8 cellular contexts compared by ENCODE assay signal in genomic region chr19:55063492-55063843, GRCh38. TPM values are rescaled to one million over a fixed set of nuclear protein-coding genes. Genes with fewer than 3 reads are reported as not detected.
A peak's percentile ranks its signal among the peaks of the same experiment; 100 is the strongest.
DNase-seq lines count a peak whose midpoint lies in the region; ATAC-seq and TF ChIP-seq lines count a peak whose summit lies in the region.

No MANE protein-coding gene starts in this region.

- no peak overlapping the region for H3K27ac ChIP-seq in RWPE2 (ENCODE audit: poor library complexity, severe bottlenecking)

- H3K36me3 ChIP-seq in Caco-2 (ENCODE audit: control insufficient read depth, insufficient read depth, low read length) (no peaks in the 10 kb centered on the region; the same call in none of the 2 replicates), RWPE2 (ENCODE audit: low read depth) (peaks cover 16% of the 10 kb centered on the region)

- H3K36me3 Mint-ChIP-seq in Caco-2 (ENCODE audit: insufficient read depth, unreplicated experiment) = peaks cover 44% of the 10 kb centered on the region

- peaks cover 15% of the 10 kb centered on the region for H3K4me1 Mint-ChIP-seq in Caco-2 (ENCODE audit: low read depth, unreplicated experiment)

- no peaks in the 10 kb centered on the region for H3K27me3 Mint-ChIP-seq in Caco-2 (ENCODE audit: insufficient read depth, unreplicated experiment)

- H3K4me3 Mint-ChIP-seq in Caco-2 (ENCODE audit: unreplicated experiment) = peak overlapping the region; percentile 76

- no TSS peak for BruUV-seq in Caco-2 (replicated peaks; lab: Mats Ljungman, UMichigan)

- H3K4me1 ChIP-seq in Caco-2 (0 out of 2 replicates have a peak, but pooled peaks cover 6% of the 10 kb centered on the region), RWPE2 (ENCODE audit: insufficient read depth, poor library complexity, severe bottlenecking) (no peaks in the 10 kb centered on the region)

- no peaks in the 10 kb centered on the region for H3K9me3 ChIP-seq in Caco-2
- no peaks in the 10 kb centered on the region for H3K9me3 ChIP-seq in RWPE2 (ENCODE audit: severe bottlenecking)

- peak overlapping the region; percentile 19; the same call in 1 of the 2 replicates for H3K4me3 ChIP-seq in Caco-2 (ENCODE audit: low read depth, low read length)
- peak overlapping the region; percentile 83 for H3K4me3 ChIP-seq in RWPE2 (ENCODE audit: severe bottlenecking)
- peak overlapping the region; percentile 60 for H3K4me3 ChIP-seq in fibroblast of the aortic adventitia (ENCODE audit: low read depth, low read length)
- H3K4me3 ChIP-seq in retinal pigment epithelial cell (ENCODE audit: low read length) = peak overlapping the region; percentile 29

- POLR2A ChIA-PET in Caco-2 (lab: Charles Lee) = interaction anchor here (0.5 to 2.2 kb wide), 3 partner anchors 17 to 614 kb away, joined by 4 to 12 read pairs (median 5); partner anchors contain the start of genes LENG8 and LENG9

- peak overlapping the region; percentile 77 for H3K27ac Mint-ChIP-seq in Caco-2 (ENCODE audit: unreplicated experiment)

- CTCF ChIA-PET in Caco-2 (lab: Charles Lee) = interaction anchor here (0.6 to 1.5 kb wide), 3 partner anchors 25 to 312 kb away, joined by 4 read pairs; no protein-coding TSS in a partner anchor

- no peak for TF ChIP-seq CTCF in Caco-2 (IDR thresholded peaks at IDR 0.05; ENCODE audit: insufficient read depth in 1 of 2, low read depth in 1 of 2, low read length in 1 of 2, severe bottlenecking in 1 of 2, unreplicated experiment in 1 of 2)
- TF ChIP-seq CTCF in RWPE2 (IDR thresholded peaks at IDR 0.05; ENCODE audit: poor library complexity, severe bottlenecking) = no peak
- TF ChIP-seq CTCF in fibroblast of the aortic adventitia (IDR thresholded peaks at IDR 0.05; ENCODE audit: insufficient read depth, low read length) = no peak
- no peak for TF ChIP-seq CTCF in retinal pigment epithelial cell (conservative IDR thresholded peaks at IDR 0.05; ENCODE audit: low read depth, low read length)

- DNase-seq in Caco-2 (no peak), RWPE2 (ENCODE audit: low spot score) (no peak), fibroblast of the aortic adventitia (ENCODE audit: low read depth) (no peak), retinal pigment epithelial cell (ENCODE audit: low read depth) (no peak), NCI-H510A treated with DMSO at 0.1 percent for 48 hours (lab: John Stamatoyannopoulos, UW) (no peak), GM03348 (ENCODE audit: low spot score) (no peak)
- DNase-seq in activated CD4-positive, CD25-positive, alpha-beta regulatory T cell (lab: John Stamatoyannopoulos, UW) = no peak

- H3K9me3 Mint-ChIP-seq in Caco-2 (ENCODE audit: unreplicated experiment) = no peaks in the 10 kb centered on the region

- ATAC-seq in RWPE2 (ENCODE audit: low read depth) = no peak
- ATAC-seq in HG03196 (IDR thresholded peaks at IDR 0.05; ENCODE audit: unreplicated experiment) = no peak

- intact Hi-C loops in Caco-2 (cut with micrococcal nuclease; ENCODE audit: unreplicated experiment) = loop anchor here (2.0 kb wide), 1 partner anchor 17 kb away; no protein-coding TSS in a partner anchor

- H3K27me3 ChIP-seq in Caco-2 (replicated peaks; ENCODE audit: control insufficient read depth, insufficient read depth, low read length) (no peaks in the 10 kb centered on the region), RWPE2 (ENCODE audit: insufficient read depth, poor library complexity, severe bottlenecking) (peaks cover 14% of the 10 kb centered on the region)

RNA-seq across cellular contexts. Expression of gene RDH13, which starts 0.5 kb away (rescaled TPM):
- total RNA-seq in Caco-2 (2022) (43.3 and 49.8 TPM in 2 replicates), fibroblast of the aortic adventitia (ENCODE audit: low replicate concordance) (4.9 and 9.1 TPM in 2 replicates)

RNA-seq across cellular contexts. Expression of gene EPS8L1, which starts 12.2 kb away (rescaled TPM):
- total RNA-seq in Caco-2 (2022) = 135 and 141 TPM in 2 replicates
- 0.63 and 1.5 TPM in 2 replicates for total RNA-seq in fibroblast of the aortic adventitia (ENCODE audit: low replicate concordance)

RNA-seq across cellular contexts. Expression of gene GP6, which starts 25.4 kb away (rescaled TPM):
- total RNA-seq in Caco-2 (2022) = not detected in 2 replicates
- not detected in 2 replicates for total RNA-seq in fibroblast of the aortic adventitia (ENCODE audit: low replicate concordance)

RNA-seq across cellular contexts. Expression of gene PPP1R12C, which starts 54.0 kb away (rescaled TPM):
- 104 TPM in 2 replicates for total RNA-seq in Caco-2 (2022)
- total RNA-seq in fibroblast of the aortic adventitia (ENCODE audit: low replicate concordance) = 46.3 and 75.2 TPM in 2 replicates

Comparison
In these comparisons a context has a peak if more than half of its experiments do, and no peak if none do; other contexts are left out.
1. H3K4me3 ChIP-seq: peak in every context shown above with its lines; median percentile 83 in RWPE2; 60 in fibroblast of the aortic adventitia; 29 in retinal pigment epithelial cell; 19 in Caco-2.
2. RNA of gene EPS8L1, which starts 12.2 kb away (total RNA-seq): 135 to 141 TPM in Caco-2; 0.63 to 1.5 TPM in fibroblast of the aortic adventitia; every median in the first group is over 10 times any median in the second.